In genomic region chr2:29519996-29520395, GRCh38 we compare ENCODE assay signal across 1 cellular context.
TF ChIP-seq lines count a peak whose summit lies in the region.

No MANE protein-coding gene starts in this region.

TF ChIP-seq in GM23338, 12 proteins besides CTCF, POLR2A, EP300 and RAD21:
- TF ChIP-seq EZH2phosphoT487 (IDR thresholded peaks at IDR 0.05; ENCODE audit: unreplicated experiment): no peak
- no peak for TF ChIP-seq NANOG (IDR thresholded peaks at IDR 0.05; ENCODE audit: borderline replicate concordance)
- TF ChIP-seq, protein P1, sequence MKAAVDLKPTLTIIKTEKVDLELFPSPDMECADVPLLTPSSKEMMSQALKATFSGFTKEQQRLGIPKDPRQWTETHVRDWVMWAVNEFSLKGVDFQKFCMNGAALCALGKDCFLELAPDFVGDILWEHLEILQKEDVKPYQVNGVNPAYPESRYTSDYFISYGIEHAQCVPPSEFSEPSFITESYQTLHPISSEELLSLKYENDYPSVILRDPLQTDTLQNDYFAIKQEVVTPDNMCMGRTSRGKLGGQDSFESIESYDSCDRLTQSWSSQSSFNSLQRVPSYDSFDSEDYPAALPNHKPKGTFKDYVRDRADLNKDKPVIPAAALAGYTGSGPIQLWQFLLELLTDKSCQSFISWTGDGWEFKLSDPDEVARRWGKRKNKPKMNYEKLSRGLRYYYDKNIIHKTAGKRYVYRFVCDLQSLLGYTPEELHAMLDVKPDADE (IDR thresholded peaks at IDR 0.05): no peak
- TF ChIP-seq ZNF331 (CRISPR knock-in tag; IDR thresholded peaks at IDR 0.05; ENCODE audit: low read depth): no peak
- no peak for TF ChIP-seq ZNF114 (CRISPR knock-in tag; IDR thresholded peaks at IDR 0.05)
- TF ChIP-seq CREB1 (CRISPR knock-in tag; IDR thresholded peaks at IDR 0.05; ENCODE audit: low read depth): no peak
- no peak for TF ChIP-seq ZNF462 (CRISPR knock-in tag; IDR thresholded peaks at IDR 0.05)
- TF ChIP-seq, protein P2, sequence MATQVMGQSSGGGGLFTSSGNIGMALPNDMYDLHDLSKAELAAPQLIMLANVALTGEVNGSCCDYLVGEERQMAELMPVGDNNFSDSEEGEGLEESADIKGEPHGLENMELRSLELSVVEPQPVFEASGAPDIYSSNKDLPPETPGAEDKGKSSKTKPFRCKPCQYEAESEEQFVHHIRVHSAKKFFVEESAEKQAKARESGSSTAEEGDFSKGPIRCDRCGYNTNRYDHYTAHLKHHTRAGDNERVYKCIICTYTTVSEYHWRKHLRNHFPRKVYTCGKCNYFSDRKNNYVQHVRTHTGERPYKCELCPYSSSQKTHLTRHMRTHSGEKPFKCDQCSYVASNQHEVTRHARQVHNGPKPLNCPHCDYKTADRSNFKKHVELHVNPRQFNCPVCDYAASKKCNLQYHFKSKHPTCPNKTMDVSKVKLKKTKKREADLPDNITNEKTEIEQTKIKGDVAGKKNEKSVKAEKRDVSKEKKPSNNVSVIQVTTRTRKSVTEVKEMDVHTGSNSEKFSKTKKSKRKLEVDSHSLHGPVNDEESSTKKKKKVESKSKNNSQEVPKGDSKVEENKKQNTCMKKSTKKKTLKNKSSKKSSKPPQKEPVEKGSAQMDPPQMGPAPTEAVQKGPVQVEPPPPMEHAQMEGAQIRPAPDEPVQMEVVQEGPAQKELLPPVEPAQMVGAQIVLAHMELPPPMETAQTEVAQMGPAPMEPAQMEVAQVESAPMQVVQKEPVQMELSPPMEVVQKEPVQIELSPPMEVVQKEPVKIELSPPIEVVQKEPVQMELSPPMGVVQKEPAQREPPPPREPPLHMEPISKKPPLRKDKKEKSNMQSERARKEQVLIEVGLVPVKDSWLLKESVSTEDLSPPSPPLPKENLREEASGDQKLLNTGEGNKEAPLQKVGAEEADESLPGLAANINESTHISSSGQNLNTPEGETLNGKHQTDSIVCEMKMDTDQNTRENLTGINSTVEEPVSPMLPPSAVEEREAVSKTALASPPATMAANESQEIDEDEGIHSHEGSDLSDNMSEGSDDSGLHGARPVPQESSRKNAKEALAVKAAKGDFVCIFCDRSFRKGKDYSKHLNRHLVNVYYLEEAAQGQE (IDR thresholded peaks at IDR 0.05; ENCODE audit: unreplicated experiment): no peak
- no peak for TF ChIP-seq EZH2 (IDR thresholded peaks at IDR 0.05; ENCODE audit: low read depth, unreplicated experiment)
- no peak for TF ChIP-seq POLR2AphosphoS5 (IDR thresholded peaks at IDR 0.05; ENCODE audit: low read depth)
